ENCODE assay signal across 8 cellular contexts in genomic region chr14:52791204-52792096, GRCh38. TPM values are rescaled to one million over a fixed set of nuclear protein-coding genes. Genes with fewer than 3 reads are reported as not detected.
DNase-seq lines count a peak whose midpoint lies in the region; ATAC-seq and TF ChIP-seq lines count a peak whose summit lies in the region.

TSS of gene GNPNAT1 (minus strand) at chr14:52791607. CDS start at chr14:52784650, 6,957 bp downstream.

- H3K9me3 Mint-ChIP-seq in progenitor cell of endocrine pancreas (ENCODE audit: low read depth), result no peaks in the 10 kb centered on the region

- H3K36me3 ChIP-seq in left ventricle myocardium inferior (no peaks in the 10 kb centered on the region), upper lobe of right lung (no peaks in the 10 kb centered on the region)

- no peaks in the 10 kb centered on the region for H3K9me3 ChIP-seq in T-helper 17 cell (ENCODE audit: control insufficient read depth, low read length, poor library complexity, severe bottlenecking)
- no peaks in the 10 kb centered on the region for H3K9me3 ChIP-seq in left ventricle myocardium inferior (replicated peaks)
- H3K9me3 ChIP-seq in upper lobe of right lung, result no peaks in the 10 kb centered on the region

- no peak for TF ChIP-seq CTCF in left ventricle myocardium inferior (IDR thresholded peaks at IDR 0.05; ENCODE audit: borderline replicate concordance)
- TF ChIP-seq CTCF in progenitor cell of endocrine pancreas (IDR thresholded peaks at IDR 0.05; ENCODE audit: unreplicated experiment), result no peak
- TF ChIP-seq CTCF in upper lobe of right lung (IDR thresholded peaks at IDR 0.05), result no peak

- H3K4me1 ChIP-seq in left ventricle myocardium inferior (peaks cover 34% of the 10 kb centered on the region), upper lobe of right lung (peaks cover 12% of the 10 kb centered on the region)

- peak; percentile 76 for TF ChIP-seq POLR2A in GM15510 (IDR thresholded peaks at IDR 0.05; ENCODE audit: borderline replicate concordance, extremely low read depth, insufficient read length)

- H3K27ac ChIP-seq in left ventricle myocardium inferior (replicated peaks), result peak within 1 kb of the TSS; percentile 92
- peak within 1 kb of the TSS; percentile 91 for H3K27ac ChIP-seq in upper lobe of right lung

- H3K4me3 ChIP-seq in left ventricle myocardium inferior (peak within 1 kb of the TSS; percentile 88), upper lobe of right lung (peak within 1 kb of the TSS; percentile 69)

- peak within 1 kb of the TSS; percentile 89 for H3K27ac Mint-ChIP-seq in T-helper 17 cell
- peak within 1 kb of the TSS; percentile 96 for H3K27ac Mint-ChIP-seq in progenitor cell of endocrine pancreas

- DNase-seq in NCI-H187 (lab: John Stamatoyannopoulos, UW), result peak; percentile 87 to 92
- peak; percentile 84 to 90 (median 89) for DNase-seq in T-helper 17 cell
- peak in 55 of 56 donors; percentile 35 to 95 (median 72) for DNase-seq in amygdala (lab: John Stamatoyannopoulos, UW)
- peak; percentile 82 for DNase-seq in left ventricle myocardium inferior
- DNase-seq in progenitor cell of endocrine pancreas (ENCODE audit: low spot score, unreplicated experiment), result peak; percentile 75
- peak; percentile 95 for DNase-seq in upper lobe of right lung

- H3K27me3 Mint-ChIP-seq in T-helper 17 cell (no peaks in the 10 kb centered on the region), progenitor cell of endocrine pancreas (no peaks in the 10 kb centered on the region)

- intact Hi-C loops in left ventricle myocardium inferior (cut with micrococcal nuclease), result no loop called here
- intact Hi-C loops in upper lobe of right lung (cut with DNase I), result no loop called here

- no peaks in the 10 kb centered on the region for H3K27me3 ChIP-seq in left ventricle myocardium inferior (ENCODE audit: low read depth)
- H3K27me3 ChIP-seq in upper lobe of right lung, result no peaks in the 10 kb centered on the region

- H3K36me3 Mint-ChIP-seq in T-helper 17 cell (ENCODE audit: low read depth) (no peaks in the 10 kb centered on the region), progenitor cell of endocrine pancreas (ENCODE audit: insufficient read depth) (peaks cover under 1% of the 10 kb centered on the region)

- ATAC-seq in HG02884 (IDR thresholded peaks at IDR 0.05; ENCODE audit: unreplicated experiment) (peak; percentile 85), T-helper 17 cell (peak; percentile 99), upper lobe of right lung (peak; percentile 98)

- peaks cover 24% of the 10 kb centered on the region for H3K4me1 Mint-ChIP-seq in T-helper 17 cell
- H3K4me1 Mint-ChIP-seq in progenitor cell of endocrine pancreas (ENCODE audit: low read depth), result peaks cover 21% of the 10 kb centered on the region

- H3K4me3 Mint-ChIP-seq in T-helper 17 cell (peak within 1 kb of the TSS; percentile 90), progenitor cell of endocrine pancreas (ENCODE audit: low read depth) (peak within 1 kb of the TSS; percentile 90)

RNA-seq across cellular contexts. Expression of gene GNPNAT1, which starts in this region (rescaled TPM):
- total RNA-seq in T-helper 17 cell (1 to 10 TPM; 7.0 to 7.8 TPM), left ventricle myocardium inferior (5.7 TPM), progenitor cell of endocrine pancreas (19.9 and 25.3 TPM in 2 replicates), upper lobe of right lung (11.6 TPM)

Comparison
In these comparisons a context has a peak if more than half of its experiments do, and no peak if none do; other contexts are left out.
1. Peak in every context shown above with its lines: DNase-seq, ATAC-seq, H3K4me3 ChIP-seq and H3K27ac ChIP-seq.